1 cellular context compared by ENCODE assay signal in genomic region chr3:50371133-50371670, GRCh38.
TF ChIP-seq lines count a peak whose summit lies in the region.

No MANE protein-coding gene starts in this region.

TF ChIP-seq in H1, 55 proteins besides CTCF, POLR2A, EP300 and RAD21:
- no peak for TF ChIP-seq NRF1 (IDR thresholded peaks at IDR 0.05; ENCODE audit: low read depth, low read length)
- no peak for TF ChIP-seq BCL11A (IDR thresholded peaks at IDR 0.05; ENCODE audit: low read depth in 2 of 2, low read length in 2 of 2)
- TF ChIP-seq POLR2AphosphoS5 (IDR thresholded peaks at IDR 0.05; ENCODE audit: low read depth, low read length), result no peak
- TF ChIP-seq TAF1 (IDR thresholded peaks at IDR 0.05; ENCODE audit: low read depth, low read length), result no peak
- no peak for TF ChIP-seq TEAD4 (IDR thresholded peaks at IDR 0.05; ENCODE audit: low read depth, low read length)
- TF ChIP-seq ASH2L (IDR thresholded peaks at IDR 0.05; ENCODE audit: low read length), result no peak
- no peak for TF ChIP-seq SP2 (IDR thresholded peaks at IDR 0.05; ENCODE audit: low read length)
- TF ChIP-seq CHD2 (IDR thresholded peaks at IDR 0.05; ENCODE audit: low read length), result no peak
- TF ChIP-seq JUND (IDR thresholded peaks at IDR 0.05; ENCODE audit: low read length), result no peak
- no peak for TF ChIP-seq CREB1 (IDR thresholded peaks at IDR 0.05)
- no peak for TF ChIP-seq TCF12 (IDR thresholded peaks at IDR 0.05; ENCODE audit: low read depth, low read length)
- no peak for TF ChIP-seq KDM5A (IDR thresholded peaks at IDR 0.05; ENCODE audit: low read length)
- no peak for TF ChIP-seq SP4 (IDR thresholded peaks at IDR 0.05; ENCODE audit: low read length)
- TF ChIP-seq KDM1A (IDR thresholded peaks at IDR 0.05; ENCODE audit: borderline replicate concordance, low read length), result no peak
- no peak for TF ChIP-seq MAX (IDR thresholded peaks at IDR 0.05)
TF ChIP-seq in H1: peak in this region for 0.
